ENCODE assay signal across 3 cellular contexts in the genomic region with DNA sequence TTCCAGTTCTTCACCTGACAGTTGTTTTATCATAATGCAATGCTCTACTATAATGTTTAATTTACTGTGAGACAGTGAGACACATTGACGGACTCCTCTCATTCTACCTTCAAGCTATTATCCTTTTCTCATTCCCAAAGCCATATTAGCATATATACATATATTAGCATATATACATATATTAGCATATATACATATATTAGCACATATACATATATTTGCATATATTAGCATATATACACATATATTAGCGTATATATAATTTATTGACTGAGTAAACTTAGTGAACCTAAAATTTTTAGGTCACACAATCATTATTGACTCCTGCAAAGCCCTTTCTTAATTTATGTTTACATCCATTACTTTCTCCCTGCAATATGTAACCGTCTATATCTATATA.
TF ChIP-seq lines count a peak whose summit lies in the region.

No MANE protein-coding gene starts in this region.

TF ChIP-seq in HepG2, 621 proteins besides CTCF, POLR2A, EP300 and RAD21:
- TF ChIP-seq HDAC1 (CRISPR knock-in tag; IDR thresholded peaks at IDR 0.05) (no peak), SKI (IDR thresholded peaks at IDR 0.05; ENCODE audit: partially characterized antibody) (peak; percentile 87), MAFK (conservative IDR thresholded peaks at IDR 0.05 in 1 of 2, IDR thresholded peaks at IDR 0.05 in 1 of 2; ENCODE audit: low read length in 2 of 2) (peak in 1 of 2 experiments; percentile 89; a peak in 2 of 4 replicates)

TF ChIP-seq in K562, 482 proteins besides CTCF, POLR2A, EP300 and RAD21:
- TF ChIP-seq, protein P1, sequence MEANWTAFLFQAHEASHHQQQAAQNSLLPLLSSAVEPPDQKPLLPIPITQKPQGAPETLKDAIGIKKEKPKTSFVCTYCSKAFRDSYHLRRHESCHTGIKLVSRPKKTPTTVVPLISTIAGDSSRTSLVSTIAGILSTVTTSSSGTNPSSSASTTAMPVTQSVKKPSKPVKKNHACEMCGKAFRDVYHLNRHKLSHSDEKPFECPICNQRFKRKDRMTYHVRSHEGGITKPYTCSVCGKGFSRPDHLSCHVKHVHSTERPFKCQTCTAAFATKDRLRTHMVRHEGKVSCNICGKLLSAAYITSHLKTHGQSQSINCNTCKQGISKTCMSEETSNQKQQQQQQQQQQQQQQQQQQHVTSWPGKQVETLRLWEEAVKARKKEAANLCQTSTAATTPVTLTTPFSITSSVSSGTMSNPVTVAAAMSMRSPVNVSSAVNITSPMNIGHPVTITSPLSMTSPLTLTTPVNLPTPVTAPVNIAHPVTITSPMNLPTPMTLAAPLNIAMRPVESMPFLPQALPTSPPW (CRISPR knock-in tag; IDR thresholded peaks at IDR 0.05) = peak; percentile 14; the same call in 1 of the 2 replicates
- TF ChIP-seq, protein P2, sequence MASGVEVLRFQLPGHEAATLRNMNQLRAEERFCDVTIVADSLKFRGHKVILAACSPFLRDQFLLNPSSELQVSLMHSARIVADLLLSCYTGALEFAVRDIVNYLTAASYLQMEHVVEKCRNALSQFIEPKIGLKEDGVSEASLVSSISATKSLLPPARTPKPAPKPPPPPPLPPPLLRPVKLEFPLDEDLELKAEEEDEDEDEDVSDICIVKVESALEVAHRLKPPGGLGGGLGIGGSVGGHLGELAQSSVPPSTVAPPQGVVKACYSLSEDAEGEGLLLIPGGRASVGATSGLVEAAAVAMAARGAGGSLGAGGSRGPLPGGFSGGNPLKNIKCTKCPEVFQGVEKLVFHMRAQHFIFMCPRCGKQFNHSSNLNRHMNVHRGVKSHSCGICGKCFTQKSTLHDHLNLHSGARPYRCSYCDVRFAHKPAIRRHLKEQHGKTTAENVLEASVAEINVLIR (CRISPR knock-in tag; IDR thresholded peaks at IDR 0.05) = no peak
- TF ChIP-seq MAFK (IDR thresholded peaks at IDR 0.05; ENCODE audit: low read length) (peak; percentile 97), HDAC3 (IDR thresholded peaks at IDR 0.05; ENCODE audit: borderline replicate concordance, partially characterized antibody) (peak; percentile 34), ZNF766 (CRISPR knock-in tag; conservative IDR thresholded peaks at IDR 0.05) (no peak)
- TF ChIP-seq, protein P3, sequence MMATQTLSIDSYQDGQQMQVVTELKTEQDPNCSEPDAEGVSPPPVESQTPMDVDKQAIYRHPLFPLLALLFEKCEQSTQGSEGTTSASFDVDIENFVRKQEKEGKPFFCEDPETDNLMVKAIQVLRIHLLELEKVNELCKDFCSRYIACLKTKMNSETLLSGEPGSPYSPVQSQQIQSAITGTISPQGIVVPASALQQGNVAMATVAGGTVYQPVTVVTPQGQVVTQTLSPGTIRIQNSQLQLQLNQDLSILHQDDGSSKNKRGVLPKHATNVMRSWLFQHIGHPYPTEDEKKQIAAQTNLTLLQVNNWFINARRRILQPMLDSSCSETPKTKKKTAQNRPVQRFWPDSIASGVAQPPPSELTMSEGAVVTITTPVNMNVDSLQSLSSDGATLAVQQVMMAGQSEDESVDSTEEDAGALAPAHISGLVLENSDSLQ (IDR thresholded peaks at IDR 0.05) = peak; percentile 82
- TF ChIP-seq, protein P4, sequence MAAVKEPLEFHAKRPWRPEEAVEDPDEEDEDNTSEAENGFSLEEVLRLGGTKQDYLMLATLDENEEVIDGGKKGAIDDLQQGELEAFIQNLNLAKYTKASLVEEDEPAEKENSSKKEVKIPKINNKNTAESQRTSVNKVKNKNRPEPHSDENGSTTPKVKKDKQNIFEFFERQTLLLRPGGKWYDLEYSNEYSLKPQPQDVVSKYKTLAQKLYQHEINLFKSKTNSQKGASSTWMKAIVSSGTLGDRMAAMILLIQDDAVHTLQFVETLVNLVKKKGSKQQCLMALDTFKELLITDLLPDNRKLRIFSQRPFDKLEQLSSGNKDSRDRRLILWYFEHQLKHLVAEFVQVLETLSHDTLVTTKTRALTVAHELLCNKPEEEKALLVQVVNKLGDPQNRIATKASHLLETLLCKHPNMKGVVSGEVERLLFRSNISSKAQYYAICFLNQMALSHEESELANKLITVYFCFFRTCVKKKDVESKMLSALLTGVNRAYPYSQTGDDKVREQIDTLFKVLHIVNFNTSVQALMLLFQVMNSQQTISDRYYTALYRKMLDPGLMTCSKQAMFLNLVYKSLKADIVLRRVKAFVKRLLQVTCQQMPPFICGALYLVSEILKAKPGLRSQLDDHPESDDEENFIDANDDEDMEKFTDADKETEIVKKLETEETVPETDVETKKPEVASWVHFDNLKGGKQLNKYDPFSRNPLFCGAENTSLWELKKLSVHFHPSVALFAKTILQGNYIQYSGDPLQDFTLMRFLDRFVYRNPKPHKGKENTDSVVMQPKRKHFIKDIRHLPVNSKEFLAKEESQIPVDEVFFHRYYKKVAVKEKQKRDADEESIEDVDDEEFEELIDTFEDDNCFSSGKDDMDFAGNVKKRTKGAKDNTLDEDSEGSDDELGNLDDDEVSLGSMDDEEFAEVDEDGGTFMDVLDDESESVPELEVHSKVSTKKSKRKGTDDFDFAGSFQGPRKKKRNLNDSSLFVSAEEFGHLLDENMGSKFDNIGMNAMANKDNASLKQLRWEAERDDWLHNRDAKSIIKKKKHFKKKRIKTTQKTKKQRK (IDR thresholded peaks at IDR 0.05; ENCODE audit: borderline replicate concordance, low read depth, low read length) = peak; percentile 95; the same call in 1 of the 2 replicates
- TF ChIP-seq, protein P5, sequence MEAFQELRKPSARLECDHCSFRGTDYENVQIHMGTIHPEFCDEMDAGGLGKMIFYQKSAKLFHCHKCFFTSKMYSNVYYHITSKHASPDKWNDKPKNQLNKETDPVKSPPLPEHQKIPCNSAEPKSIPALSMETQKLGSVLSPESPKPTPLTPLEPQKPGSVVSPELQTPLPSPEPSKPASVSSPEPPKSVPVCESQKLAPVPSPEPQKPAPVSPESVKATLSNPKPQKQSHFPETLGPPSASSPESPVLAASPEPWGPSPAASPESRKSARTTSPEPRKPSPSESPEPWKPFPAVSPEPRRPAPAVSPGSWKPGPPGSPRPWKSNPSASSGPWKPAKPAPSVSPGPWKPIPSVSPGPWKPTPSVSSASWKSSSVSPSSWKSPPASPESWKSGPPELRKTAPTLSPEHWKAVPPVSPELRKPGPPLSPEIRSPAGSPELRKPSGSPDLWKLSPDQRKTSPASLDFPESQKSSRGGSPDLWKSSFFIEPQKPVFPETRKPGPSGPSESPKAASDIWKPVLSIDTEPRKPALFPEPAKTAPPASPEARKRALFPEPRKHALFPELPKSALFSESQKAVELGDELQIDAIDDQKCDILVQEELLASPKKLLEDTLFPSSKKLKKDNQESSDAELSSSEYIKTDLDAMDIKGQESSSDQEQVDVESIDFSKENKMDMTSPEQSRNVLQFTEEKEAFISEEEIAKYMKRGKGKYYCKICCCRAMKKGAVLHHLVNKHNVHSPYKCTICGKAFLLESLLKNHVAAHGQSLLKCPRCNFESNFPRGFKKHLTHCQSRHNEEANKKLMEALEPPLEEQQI (IDR thresholded peaks at IDR 0.05) = 0 out of 2 replicates have a peak, but pooled peaks have one; percentile 3

TF ChIP-seq in neural cell, 6 proteins besides CTCF, POLR2A, EP300 and RAD21:
- TF ChIP-seq TAF1 (IDR thresholded peaks at IDR 0.05; ENCODE audit: low read depth) (no peak), EZH2 (IDR thresholded peaks at IDR 0.05; ENCODE audit: borderline replicate concordance, insufficient read depth, low read length, poor library complexity, severe bottlenecking) (no peak), SMC3 (conservative IDR thresholded peaks at IDR 0.05; ENCODE audit: poor library complexity) (no peak), MXI1 (conservative IDR thresholded peaks at IDR 0.05; ENCODE audit: poor library complexity, severe bottlenecking) (no peak), POLR2AphosphoS5 (IDR thresholded peaks at IDR 0.05) (peak; percentile 36)
- TF ChIP-seq, protein P6, sequence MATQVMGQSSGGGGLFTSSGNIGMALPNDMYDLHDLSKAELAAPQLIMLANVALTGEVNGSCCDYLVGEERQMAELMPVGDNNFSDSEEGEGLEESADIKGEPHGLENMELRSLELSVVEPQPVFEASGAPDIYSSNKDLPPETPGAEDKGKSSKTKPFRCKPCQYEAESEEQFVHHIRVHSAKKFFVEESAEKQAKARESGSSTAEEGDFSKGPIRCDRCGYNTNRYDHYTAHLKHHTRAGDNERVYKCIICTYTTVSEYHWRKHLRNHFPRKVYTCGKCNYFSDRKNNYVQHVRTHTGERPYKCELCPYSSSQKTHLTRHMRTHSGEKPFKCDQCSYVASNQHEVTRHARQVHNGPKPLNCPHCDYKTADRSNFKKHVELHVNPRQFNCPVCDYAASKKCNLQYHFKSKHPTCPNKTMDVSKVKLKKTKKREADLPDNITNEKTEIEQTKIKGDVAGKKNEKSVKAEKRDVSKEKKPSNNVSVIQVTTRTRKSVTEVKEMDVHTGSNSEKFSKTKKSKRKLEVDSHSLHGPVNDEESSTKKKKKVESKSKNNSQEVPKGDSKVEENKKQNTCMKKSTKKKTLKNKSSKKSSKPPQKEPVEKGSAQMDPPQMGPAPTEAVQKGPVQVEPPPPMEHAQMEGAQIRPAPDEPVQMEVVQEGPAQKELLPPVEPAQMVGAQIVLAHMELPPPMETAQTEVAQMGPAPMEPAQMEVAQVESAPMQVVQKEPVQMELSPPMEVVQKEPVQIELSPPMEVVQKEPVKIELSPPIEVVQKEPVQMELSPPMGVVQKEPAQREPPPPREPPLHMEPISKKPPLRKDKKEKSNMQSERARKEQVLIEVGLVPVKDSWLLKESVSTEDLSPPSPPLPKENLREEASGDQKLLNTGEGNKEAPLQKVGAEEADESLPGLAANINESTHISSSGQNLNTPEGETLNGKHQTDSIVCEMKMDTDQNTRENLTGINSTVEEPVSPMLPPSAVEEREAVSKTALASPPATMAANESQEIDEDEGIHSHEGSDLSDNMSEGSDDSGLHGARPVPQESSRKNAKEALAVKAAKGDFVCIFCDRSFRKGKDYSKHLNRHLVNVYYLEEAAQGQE (IDR thresholded peaks at IDR 0.05; ENCODE audit: borderline replicate concordance) = no peak
